ENCODE assay signal across 2 cellular contexts in the genomic region with DNA sequence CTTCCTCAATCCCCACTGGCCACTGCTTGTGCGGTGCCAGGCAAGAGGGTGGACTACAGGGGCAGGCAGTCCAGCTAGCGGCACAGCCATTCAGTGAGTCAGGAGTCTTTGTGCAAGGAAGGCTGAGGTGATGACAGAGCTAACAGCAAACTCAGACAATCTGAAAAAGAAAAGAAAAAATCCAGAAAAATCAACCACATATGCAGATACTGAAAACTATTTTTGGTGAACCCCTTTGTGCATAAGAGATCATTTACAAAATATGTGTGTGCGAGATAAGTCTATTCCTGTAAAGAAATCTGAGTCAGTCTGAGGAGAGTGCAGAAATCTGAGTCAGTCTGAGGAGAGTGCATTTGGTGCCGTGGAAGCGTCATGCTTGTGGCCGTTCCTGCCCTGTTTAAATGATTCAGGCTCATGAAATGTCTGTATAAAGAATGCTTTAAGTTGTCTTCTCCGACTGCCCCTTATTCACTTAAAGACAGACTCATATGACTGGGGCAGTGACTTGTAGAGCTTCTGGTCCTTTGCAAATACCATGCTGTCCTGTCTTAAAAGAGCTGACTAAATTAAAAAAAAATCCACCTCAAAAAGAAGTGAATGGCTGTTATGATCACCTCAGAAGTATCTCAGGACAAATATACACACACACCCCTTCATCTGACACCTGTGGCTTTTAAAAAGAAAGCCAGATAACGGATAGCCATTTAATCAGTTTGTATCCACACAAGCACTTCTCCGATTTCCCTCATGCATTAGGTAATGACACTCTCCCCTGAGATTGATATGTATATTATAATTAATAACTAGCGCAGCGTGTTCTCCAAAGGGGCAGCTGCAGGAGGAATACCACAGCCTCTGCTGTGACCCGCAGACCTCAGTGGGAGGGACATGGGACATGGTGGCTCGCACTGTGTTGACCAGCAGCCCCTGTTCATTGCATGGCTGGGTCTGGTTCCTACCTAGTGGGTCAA.
A peak's percentile ranks its signal among the peaks of the same experiment; 100 is the strongest.
TF ChIP-seq lines count a peak whose summit lies in the region.

No MANE protein-coding gene starts in this region.

TF ChIP-seq in HEK293, 187 proteins besides CTCF, POLR2A, EP300 and RAD21 (continued from another document and continues in another):
- TF ChIP-seq PATZ1 (tag by site-specific recombination; IDR thresholded peaks at IDR 0.05) (0 out of 2 replicates have a peak, but pooled peaks have one; percentile 11), ZNF639 (tag by site-specific recombination; IDR thresholded peaks at IDR 0.05) (no peak), ZNF175 (tag by site-specific recombination; IDR thresholded peaks at IDR 0.05) (no peak), YY2 (tag by site-specific recombination; IDR thresholded peaks at IDR 0.05) (no peak), ZNF311 (tag by site-specific recombination; IDR thresholded peaks at IDR 0.05; ENCODE audit: borderline replicate concordance) (no peak), ZNF777 (tag by site-specific recombination; IDR thresholded peaks at IDR 0.05; ENCODE audit: borderline replicate concordance) (no peak), ZNF585B (tag by site-specific recombination; IDR thresholded peaks at IDR 0.05) (no peak), ZNF239 (tag by site-specific recombination; IDR thresholded peaks at IDR 0.05) (no peak), ZNF16 (tag by site-specific recombination; IDR thresholded peaks at IDR 0.05; ENCODE audit: low read depth) (no peak), ZFP41 (tag by site-specific recombination; IDR thresholded peaks at IDR 0.05; ENCODE audit: borderline replicate concordance) (no peak), ZNF626 (tag by site-specific recombination; IDR thresholded peaks at IDR 0.05) (no peak), ZNF791 (tag by site-specific recombination; IDR thresholded peaks at IDR 0.05) (no peak), ZNF621 (tag by site-specific recombination; IDR thresholded peaks at IDR 0.05) (no peak), HOXA7 (CRISPR knock-in tag; IDR thresholded peaks at IDR 0.05; ENCODE audit: borderline replicate concordance) (no peak), ZNF701 (tag by site-specific recombination; IDR thresholded peaks at IDR 0.05) (no peak), ZNF600 (tag by site-specific recombination; IDR thresholded peaks at IDR 0.05) (peak; percentile 69)
- TF ChIP-seq, protein P1, sequence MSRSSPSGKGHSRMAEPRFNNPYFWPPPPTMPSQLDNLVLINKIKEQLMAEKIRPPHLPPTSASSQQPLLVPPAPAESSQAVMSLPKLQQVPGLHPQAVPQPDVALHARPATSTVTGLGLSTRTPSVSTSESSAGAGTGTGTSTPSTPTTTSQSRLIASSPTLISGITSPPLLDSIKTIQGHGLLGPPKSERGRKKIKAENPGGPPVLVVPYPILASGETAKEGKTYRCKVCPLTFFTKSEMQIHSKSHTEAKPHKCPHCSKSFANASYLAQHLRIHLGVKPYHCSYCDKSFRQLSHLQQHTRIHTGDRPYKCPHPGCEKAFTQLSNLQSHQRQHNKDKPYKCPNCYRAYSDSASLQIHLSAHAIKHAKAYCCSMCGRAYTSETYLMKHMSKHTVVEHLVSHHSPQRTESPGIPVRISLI (tag by site-specific recombination; IDR thresholded peaks at IDR 0.05): no peak; the same call in 1 of the 2 replicates
- TF ChIP-seq, protein P2, sequence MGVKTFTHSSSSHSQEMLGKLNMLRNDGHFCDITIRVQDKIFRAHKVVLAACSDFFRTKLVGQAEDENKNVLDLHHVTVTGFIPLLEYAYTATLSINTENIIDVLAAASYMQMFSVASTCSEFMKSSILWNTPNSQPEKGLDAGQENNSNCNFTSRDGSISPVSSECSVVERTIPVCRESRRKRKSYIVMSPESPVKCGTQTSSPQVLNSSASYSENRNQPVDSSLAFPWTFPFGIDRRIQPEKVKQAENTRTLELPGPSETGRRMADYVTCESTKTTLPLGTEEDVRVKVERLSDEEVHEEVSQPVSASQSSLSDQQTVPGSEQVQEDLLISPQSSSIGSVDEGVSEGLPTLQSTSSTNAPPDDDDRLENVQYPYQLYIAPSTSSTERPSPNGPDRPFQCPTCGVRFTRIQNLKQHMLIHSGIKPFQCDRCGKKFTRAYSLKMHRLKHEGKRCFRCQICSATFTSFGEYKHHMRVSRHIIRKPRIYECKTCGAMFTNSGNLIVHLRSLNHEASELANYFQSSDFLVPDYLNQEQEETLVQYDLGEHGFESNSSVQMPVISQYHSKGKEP (tag by site-specific recombination; IDR thresholded peaks at IDR 0.05): peak; percentile 28; the same call in 1 of the 2 replicates
- TF ChIP-seq, protein P3, sequence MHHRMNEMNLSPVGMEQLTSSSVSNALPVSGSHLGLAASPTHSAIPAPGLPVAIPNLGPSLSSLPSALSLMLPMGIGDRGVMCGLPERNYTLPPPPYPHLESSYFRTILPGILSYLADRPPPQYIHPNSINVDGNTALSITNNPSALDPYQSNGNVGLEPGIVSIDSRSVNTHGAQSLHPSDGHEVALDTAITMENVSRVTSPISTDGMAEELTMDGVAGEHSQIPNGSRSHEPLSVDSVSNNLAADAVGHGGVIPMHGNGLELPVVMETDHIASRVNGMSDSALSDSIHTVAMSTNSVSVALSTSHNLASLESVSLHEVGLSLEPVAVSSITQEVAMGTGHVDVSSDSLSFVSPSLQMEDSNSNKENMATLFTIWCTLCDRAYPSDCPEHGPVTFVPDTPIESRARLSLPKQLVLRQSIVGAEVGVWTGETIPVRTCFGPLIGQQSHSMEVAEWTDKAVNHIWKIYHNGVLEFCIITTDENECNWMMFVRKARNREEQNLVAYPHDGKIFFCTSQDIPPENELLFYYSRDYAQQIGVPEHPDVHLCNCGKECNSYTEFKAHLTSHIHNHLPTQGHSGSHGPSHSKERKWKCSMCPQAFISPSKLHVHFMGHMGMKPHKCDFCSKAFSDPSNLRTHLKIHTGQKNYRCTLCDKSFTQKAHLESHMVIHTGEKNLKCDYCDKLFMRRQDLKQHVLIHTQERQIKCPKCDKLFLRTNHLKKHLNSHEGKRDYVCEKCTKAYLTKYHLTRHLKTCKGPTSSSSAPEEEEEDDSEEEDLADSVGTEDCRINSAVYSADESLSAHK (tag by site-specific recombination; IDR thresholded peaks at IDR 0.05): no peak

TF ChIP-seq in SK-N-SH, 30 proteins besides CTCF, POLR2A, EP300 and RAD21 (continued from another document):
- TF ChIP-seq REST (IDR thresholded peaks at IDR 0.05; ENCODE audit: low read depth, low read length) (0 out of 2 replicates have a peak, but pooled peaks have one; percentile 28), GATA2 (CRISPR knock-in tag; IDR thresholded peaks at IDR 0.05) (no peak), FOSL2 (IDR thresholded peaks at IDR 0.05; ENCODE audit: borderline replicate concordance, low read depth) (peak; percentile 96), SMC3 (IDR thresholded peaks at IDR 0.05; ENCODE audit: low read depth, low read length) (no peak), ELF1 (IDR thresholded peaks at IDR 0.05) (no peak), YY1 (IDR thresholded peaks at IDR 0.05; ENCODE audit: low read depth) (0 out of 2 replicates have a peak, but pooled peaks have one; percentile 37), FOXJ3 (CRISPR knock-in tag; IDR thresholded peaks at IDR 0.05) (no peak), RCOR1 (IDR thresholded peaks at IDR 0.05; ENCODE audit: low read length) (no peak), RFX5 (IDR thresholded peaks at IDR 0.05; ENCODE audit: low read length) (no peak), JUND (IDR thresholded peaks at IDR 0.05) (peak; percentile 97), NRF1 (IDR thresholded peaks at IDR 0.05; ENCODE audit: low read depth, low read length) (no peak), TEAD4 (IDR thresholded peaks at IDR 0.05; ENCODE audit: borderline replicate concordance, insufficient read depth) (peak; percentile 82; the same call in 1 of the 2 replicates), TAF1 (IDR thresholded peaks at IDR 0.05; ENCODE audit: borderline replicate concordance, low read depth, low read length) (peak; percentile 35; the same call in 1 of the 2 replicates), CHD2 (IDR thresholded peaks at IDR 0.05; ENCODE audit: low read length, partially characterized antibody) (no peak), MXI1 (IDR thresholded peaks at IDR 0.05; ENCODE audit: low read depth, low read length) (no peak), GABPA (IDR thresholded peaks at IDR 0.05; ENCODE audit: low read depth) (no peak), NFIC (IDR thresholded peaks at IDR 0.05; ENCODE audit: borderline replicate concordance) (peak; percentile 74), MEF2A (IDR thresholded peaks at IDR 0.05; ENCODE audit: borderline replicate concordance, low read depth) (peak; percentile 97), EZH2phosphoT487 (IDR thresholded peaks at IDR 0.05; ENCODE audit: borderline replicate concordance, low read depth) (no peak), RXRA (IDR thresholded peaks at IDR 0.05; ENCODE audit: borderline replicate concordance, low read depth) (peak; percentile 93), FOXM1 (IDR thresholded peaks at IDR 0.05; ENCODE audit: low read depth) (peak; percentile 85), POLR2AphosphoS5 (IDR thresholded peaks at IDR 0.05; ENCODE audit: low read depth, low read length) (peak; percentile 49; the same call in 1 of the 2 replicates)
- TF ChIP-seq, protein P4, sequence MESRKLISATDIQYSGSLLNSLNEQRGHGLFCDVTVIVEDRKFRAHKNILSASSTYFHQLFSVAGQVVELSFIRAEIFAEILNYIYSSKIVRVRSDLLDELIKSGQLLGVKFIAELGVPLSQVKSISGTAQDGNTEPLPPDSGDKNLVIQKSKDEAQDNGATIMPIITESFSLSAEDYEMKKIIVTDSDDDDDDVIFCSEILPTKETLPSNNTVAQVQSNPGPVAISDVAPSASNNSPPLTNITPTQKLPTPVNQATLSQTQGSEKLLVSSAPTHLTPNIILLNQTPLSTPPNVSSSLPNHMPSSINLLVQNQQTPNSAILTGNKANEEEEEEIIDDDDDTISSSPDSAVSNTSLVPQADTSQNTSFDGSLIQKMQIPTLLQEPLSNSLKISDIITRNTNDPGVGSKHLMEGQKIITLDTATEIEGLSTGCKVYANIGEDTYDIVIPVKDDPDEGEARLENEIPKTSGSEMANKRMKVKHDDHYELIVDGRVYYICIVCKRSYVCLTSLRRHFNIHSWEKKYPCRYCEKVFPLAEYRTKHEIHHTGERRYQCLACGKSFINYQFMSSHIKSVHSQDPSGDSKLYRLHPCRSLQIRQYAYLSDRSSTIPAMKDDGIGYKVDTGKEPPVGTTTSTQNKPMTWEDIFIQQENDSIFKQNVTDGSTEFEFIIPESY (IDR thresholded peaks at IDR 0.05; ENCODE audit: borderline replicate concordance, low read depth): peak; percentile 69
- TF ChIP-seq, protein P5, sequence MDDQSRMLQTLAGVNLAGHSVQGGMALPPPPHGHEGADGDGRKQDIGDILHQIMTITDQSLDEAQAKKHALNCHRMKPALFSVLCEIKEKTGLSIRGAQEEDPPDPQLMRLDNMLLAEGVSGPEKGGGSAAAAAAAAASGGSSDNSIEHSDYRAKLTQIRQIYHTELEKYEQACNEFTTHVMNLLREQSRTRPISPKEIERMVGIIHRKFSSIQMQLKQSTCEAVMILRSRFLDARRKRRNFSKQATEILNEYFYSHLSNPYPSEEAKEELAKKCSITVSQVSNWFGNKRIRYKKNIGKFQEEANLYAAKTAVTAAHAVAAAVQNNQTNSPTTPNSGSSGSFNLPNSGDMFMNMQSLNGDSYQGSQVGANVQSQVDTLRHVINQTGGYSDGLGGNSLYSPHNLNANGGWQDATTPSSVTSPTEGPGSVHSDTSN (IDR thresholded peaks at IDR 0.05): peak; percentile 73
- TF ChIP-seq, protein P6, sequence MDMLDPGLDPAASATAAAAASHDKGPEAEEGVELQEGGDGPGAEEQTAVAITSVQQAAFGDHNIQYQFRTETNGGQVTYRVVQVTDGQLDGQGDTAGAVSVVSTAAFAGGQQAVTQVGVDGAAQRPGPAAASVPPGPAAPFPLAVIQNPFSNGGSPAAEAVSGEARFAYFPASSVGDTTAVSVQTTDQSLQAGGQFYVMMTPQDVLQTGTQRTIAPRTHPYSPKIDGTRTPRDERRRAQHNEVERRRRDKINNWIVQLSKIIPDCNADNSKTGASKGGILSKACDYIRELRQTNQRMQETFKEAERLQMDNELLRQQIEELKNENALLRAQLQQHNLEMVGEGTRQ (IDR thresholded peaks at IDR 0.05; ENCODE audit: borderline replicate concordance, low read depth, low read length): no peak
- TF ChIP-seq, protein P7, sequence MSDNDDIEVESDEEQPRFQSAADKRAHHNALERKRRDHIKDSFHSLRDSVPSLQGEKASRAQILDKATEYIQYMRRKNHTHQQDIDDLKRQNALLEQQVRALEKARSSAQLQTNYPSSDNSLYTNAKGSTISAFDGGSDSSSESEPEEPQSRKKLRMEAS (IDR thresholded peaks at IDR 0.05; ENCODE audit: low read depth): peak; percentile 85
- TF ChIP-seq, protein P8, sequence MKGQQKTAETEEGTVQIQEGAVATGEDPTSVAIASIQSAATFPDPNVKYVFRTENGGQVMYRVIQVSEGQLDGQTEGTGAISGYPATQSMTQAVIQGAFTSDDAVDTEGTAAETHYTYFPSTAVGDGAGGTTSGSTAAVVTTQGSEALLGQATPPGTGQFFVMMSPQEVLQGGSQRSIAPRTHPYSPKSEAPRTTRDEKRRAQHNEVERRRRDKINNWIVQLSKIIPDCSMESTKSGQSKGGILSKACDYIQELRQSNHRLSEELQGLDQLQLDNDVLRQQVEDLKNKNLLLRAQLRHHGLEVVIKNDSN (IDR thresholded peaks at IDR 0.05; ENCODE audit: borderline replicate concordance, low read depth): no peak
